Comparison of ENCODE assay signal across 8 cellular contexts in genomic region chr19:2041686-2042484, GRCh38. TPM values are rescaled to one million over a fixed set of nuclear protein-coding genes. Genes with fewer than 3 reads are reported as not detected.
DNase-seq lines count a peak whose midpoint lies in the region; ATAC-seq, FAIRE-seq and TF ChIP-seq lines count a peak whose summit lies in the region.

No MANE protein-coding gene starts in this region.

- H3K27ac ChIP-seq in kidney (ENCODE audit: low read depth in 2 of 2, low read length in 2 of 2) = peak overlapping the region; percentile 87 to 89

- no peak for TF ChIP-seq CTCF in kidney (IDR thresholded peaks at IDR 0.05; ENCODE audit: borderline replicate concordance, extremely low read depth, insufficient read depth)

- H3K36me3 ChIP-seq in kidney (ENCODE audit: control insufficient read depth in 1 of 2, insufficient read depth in 2 of 2, low read length in 2 of 2) = peaks cover 3 to 51% of the 10 kb centered on the region in 2 donors

- DNase-seq in NCI-H2227 (lab: John Stamatoyannopoulos, UW; ENCODE audit: unreplicated experiment) = peak; percentile 95
- DNase-seq in activated CD4-positive, alpha-beta T cell treated with anti-CD3 and anti-CD28 coated beads for 24 hours (ENCODE audit: low read depth in 2 of 2) = peak; percentile 99 to 100
- peak; percentile 97 for DNase-seq in cerebellum (ENCODE audit: low spot score)
- DNase-seq in kidney = peak; percentile 100
- peak; percentile 100 for DNase-seq in stimulated activated CD4-positive, alpha-beta T cell treated with anti-CD3 and anti-CD28 coated beads, Interleukin-15, amount 100 ng/mL, for 24 hours
- DNase-seq in LoVo (ENCODE audit: low spot score) = no peak

- peaks cover 27 to 53% of the 10 kb centered on the region in 2 donors for H3K4me1 ChIP-seq in kidney (ENCODE audit: control insufficient read depth in 1 of 2, insufficient read depth in 1 of 2, low read depth in 1 of 2, low read length in 2 of 2)

- FAIRE-seq in kidney (lab: Jason Lieb, UNC) = no peak

- no peaks in the 10 kb centered on the region for H3K9me3 ChIP-seq in kidney (ENCODE audit: control insufficient read depth in 1 of 2, low read length in 2 of 2)

- H3K4me3 ChIP-seq in kidney (ENCODE audit: low read length in 2 of 2) = peak overlapping the region in 1 of 2 donors; percentile 37

- ATAC-seq in GM18861 (IDR thresholded peaks at IDR 0.05; ENCODE audit: unreplicated experiment) (peak; percentile 39), HG03095 (IDR thresholded peaks at IDR 0.05; ENCODE audit: unreplicated experiment) (peak; percentile 50)

- intact Hi-C loops in kidney (cut with DNase I) = no loop called here

- peak overlapping the region in 1 of 2 donors; percentile 31 for H3K9ac ChIP-seq in kidney (ENCODE audit: low read length in 2 of 2)

RNA-seq across cellular contexts. Expression of gene MKNK2, which starts 9.2 kb away (rescaled TPM):
- total RNA-seq in cerebellum = 19.7 TPM
- 190 TPM for total RNA-seq in kidney
- polyA plus RNA-seq in kidney (ENCODE audit: insufficient read depth, low read depth, low replicate concordance) = 67.2 TPM

RNA-seq across cellular contexts. Expression of gene BTBD2, which starts 26.4 kb away (rescaled TPM):
- total RNA-seq in cerebellum = 48.9 TPM
- total RNA-seq in kidney = 70.3 TPM
- polyA plus RNA-seq in kidney (ENCODE audit: insufficient read depth, low read depth, low replicate concordance) = 57.0 TPM

RNA-seq across cellular contexts. Expression of gene MOB3A, which starts 54.2 kb away (rescaled TPM):
- total RNA-seq in cerebellum = 14.8 TPM
- total RNA-seq in kidney = 59.7 TPM
- polyA plus RNA-seq in kidney (ENCODE audit: insufficient read depth, low read depth, low replicate concordance) = 16.9 TPM

RNA-seq across cellular contexts. Expression of gene IZUMO4, which starts 54.8 kb away (rescaled TPM):
- total RNA-seq in cerebellum (4.4 TPM), kidney (4.3 TPM)
- 8.9 TPM for polyA plus RNA-seq in kidney (ENCODE audit: insufficient read depth, low read depth, low replicate concordance)
